In genomic region chr1:151062738-151063371, GRCh38 we compare ENCODE assay signal across 1 cellular context.
TF ChIP-seq lines count a peak whose summit lies in the region.

No MANE protein-coding gene starts in this region.

TF ChIP-seq in K562, 482 proteins besides CTCF, POLR2A, EP300 and RAD21 (continued from another document and continues in another):
- TF ChIP-seq PATZ1 (CRISPR knock-in tag; IDR thresholded peaks at IDR 0.05; ENCODE audit: borderline replicate concordance) (no peak), AFF4 (CRISPR knock-in tag; IDR thresholded peaks at IDR 0.05) (no peak), TAF9B (IDR thresholded peaks at IDR 0.05; ENCODE audit: partially characterized antibody) (no peak), ETV5 (CRISPR knock-in tag; IDR thresholded peaks at IDR 0.05; ENCODE audit: low read depth) (no peak), ZNF583 (CRISPR knock-in tag; IDR thresholded peaks at IDR 0.05) (no peak), MEF2A (IDR thresholded peaks at IDR 0.05; ENCODE audit: control insufficient read depth, low read depth, low read length) (no peak), NR2C1 (IDR thresholded peaks at IDR 0.05) (no peak; the same call in 1 of the 2 replicates), NR2C1 (tag; IDR thresholded peaks at IDR 0.05) (no peak), RUNX1 (IDR thresholded peaks at IDR 0.05; ENCODE audit: low read depth) (no peak), XRCC4 (IDR thresholded peaks at IDR 0.05; ENCODE audit: extremely low read depth, insufficient read depth, insufficient read length) (no peak), USF2 (CRISPR knock-in tag; IDR thresholded peaks at IDR 0.05) (no peak), ZNF444 (CRISPR knock-in tag; IDR thresholded peaks at IDR 0.05) (no peak), NBN (IDR thresholded peaks at IDR 0.05; ENCODE audit: low read depth) (no peak), GTF2A2 (tag; IDR thresholded peaks at IDR 0.05) (no peak), ZNF217 (CRISPR knock-in tag; IDR thresholded peaks at IDR 0.05) (no peak), ZBTB26 (CRISPR knock-in tag; IDR thresholded peaks at IDR 0.05) (no peak), HMGXB4 (CRISPR knock-in tag; IDR thresholded peaks at IDR 0.05) (no peak), SIN3B (IDR thresholded peaks at IDR 0.05; ENCODE audit: low read depth) (no peak), NFIC (IDR thresholded peaks at IDR 0.05) (no peak), RCOR1 (IDR thresholded peaks at IDR 0.05; ENCODE audit: borderline replicate concordance in 1 of 2, low read depth in 2 of 2, low read length in 2 of 2) (peak in 1 of 2 experiments; percentile 93; a peak in 2 of 4 replicates), ZNF764 (CRISPR knock-in tag; IDR thresholded peaks at IDR 0.05; ENCODE audit: low read depth) (no peak), SLC30A9 (CRISPR knock-in tag; IDR thresholded peaks at IDR 0.05) (no peak), ELK3 (CRISPR knock-in tag; IDR thresholded peaks at IDR 0.05) (no peak), KAT8 (IDR thresholded peaks at IDR 0.05; ENCODE audit: low read depth) (no peak), CHD2 (IDR thresholded peaks at IDR 0.05; ENCODE audit: low read depth, low read length) (no peak), ZNF3 (CRISPR knock-in tag; IDR thresholded peaks at IDR 0.05) (no peak), ZNF589 (CRISPR knock-in tag; IDR thresholded peaks at IDR 0.05; ENCODE audit: low read depth) (peak; percentile 16; the same call in 1 of the 2 replicates), PURB (CRISPR knock-in tag; IDR thresholded peaks at IDR 0.05; ENCODE audit: low read depth) (no peak), ZBTB12 (CRISPR knock-in tag; IDR thresholded peaks at IDR 0.05) (no peak), TEAD4 (IDR thresholded peaks at IDR 0.05; ENCODE audit: low read length) (no peak), TEAD4 (CRISPR knock-in tag; IDR thresholded peaks at IDR 0.05; ENCODE audit: borderline replicate concordance) (no peak), THAP7 (CRISPR knock-in tag; IDR thresholded peaks at IDR 0.05) (no peak), ZNF384 (IDR thresholded peaks at IDR 0.05; ENCODE audit: low read depth, low read length) (peak; percentile 65), JUN (IDR thresholded peaks at IDR 0.05; ENCODE audit: borderline replicate concordance, low read depth, low read length) (peak; percentile 98), JUN (CRISPR knock-in tag; IDR thresholded peaks at IDR 0.05; ENCODE audit: borderline replicate concordance) (peak; percentile 96; the same call in 1 of the 2 replicates), ESRRA (IDR thresholded peaks at IDR 0.05; ENCODE audit: borderline replicate concordance, low read depth) (no peak), ATF7 (IDR thresholded peaks at IDR 0.05) (peak; percentile 98), NCOR1 (IDR thresholded peaks at IDR 0.05) (no peak), ZBTB40 (IDR thresholded peaks at IDR 0.05) (no peak), ZBTB40 (CRISPR knock-in tag; IDR thresholded peaks at IDR 0.05) (no peak), ZNF324 (CRISPR knock-in tag; IDR thresholded peaks at IDR 0.05) (no peak), HMGN3 (IDR thresholded peaks at IDR 0.05; ENCODE audit: borderline replicate concordance, extremely low read depth, insufficient read length, low read depth, low read length) (no peak)
